27 cellular contexts compared by ENCODE assay signal in the genomic region with DNA sequence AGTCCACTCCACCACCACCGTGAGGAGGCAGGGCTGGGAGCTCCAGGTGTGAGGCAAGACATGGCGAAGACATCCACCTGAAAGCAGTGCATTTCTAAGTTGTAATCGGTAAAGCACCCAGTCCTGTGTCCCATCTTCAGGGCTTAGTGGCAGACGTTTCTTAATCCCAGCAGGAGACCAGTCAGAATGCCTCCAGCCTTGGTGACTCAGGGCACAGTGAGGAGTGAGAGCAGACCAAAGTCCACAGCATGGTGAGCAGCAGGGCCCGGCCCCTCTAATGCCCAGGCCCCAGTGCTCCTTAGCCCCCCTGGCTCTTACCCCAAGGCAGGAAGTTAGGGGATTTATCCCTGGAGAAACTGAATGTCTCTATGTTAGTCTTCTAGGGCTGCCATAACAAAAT.
DNase-seq lines count a peak whose midpoint lies in the region; ATAC-seq, FAIRE-seq and TF ChIP-seq lines count a peak whose summit lies in the region.
"Had no signal": no experiment of that assay in that cellular context is flagged by ENCODE, and none has a peak within 500 bp of the region (broad histone marks: within the 10 kb centered on the region; RNA-seq: fewer than 3 reads in every experiment).

No MANE protein-coding gene starts in this region.

- H3K79me2 ChIP-seq in GM23248 (ENCODE audit: insufficient read depth) (no peaks in the 10 kb centered on the region), OCI-LY7 (ENCODE audit: insufficient read depth, low read depth, low read length) (no peaks in the 10 kb centered on the region)

- H4K20me1 ChIP-seq in GM23248 (ENCODE audit: insufficient read depth) (no peaks in the 10 kb centered on the region), OCI-LY7 (ENCODE audit: insufficient read depth, low read length) (no peaks in the 10 kb centered on the region)

- no peaks in the 10 kb centered on the region for H3K9me3 ChIP-seq in A549
- H3K9me3 ChIP-seq in GM23248 (ENCODE audit: low read depth), result no peaks in the 10 kb centered on the region
- no peaks in the 10 kb centered on the region for H3K9me3 ChIP-seq in SK-N-MC (ENCODE audit: low read depth, low read length)
- no peaks in the 10 kb centered on the region for H3K9me3 ChIP-seq in OCI-LY7 (ENCODE audit: low read length)
- H3K9me3 ChIP-seq: ascending aorta, neutrophil, SJCRH30, stomach, upper lobe of right lung had no signal

- H3K9me3 Mint-ChIP-seq in stimulated activated effector memory CD8-positive, alpha-beta T cell treated with anti-CD3 and anti-CD28 coated beads, Interleukin-12 subunit alpha, Interleukin-12 subunit beta, amount 100 ng/mL, for 72 hours, result no peaks in the 10 kb centered on the region
- H3K9me3 Mint-ChIP-seq: CD8-positive, alpha-beta memory T cell; H9 had no signal

- ATAC-seq in A549 (peak; percentile 83 to 90), HG02840 (IDR thresholded peaks at IDR 0.05; ENCODE audit: low FRiP score, unreplicated experiment) (no peak)
- ATAC-seq in stimulated activated effector memory CD8-positive, alpha-beta T cell treated with anti-CD3 and anti-CD28 coated beads, Interleukin-12 subunit alpha, Interleukin-12 subunit beta, amount 100 ng/mL, for 72 hours, result no peak
- ATAC-seq: activated CD4-positive, alpha-beta T cell treated with anti-CD3 and anti-CD28 coated beads for 36 hours; heart right ventricle; K562; right cardiac atrium; upper lobe of right lung had no signal

- H3K36me3 ChIP-seq in GM23248 (ENCODE audit: low read depth) (no peaks in the 10 kb centered on the region), SK-N-MC (ENCODE audit: insufficient read depth, low read length) (no peaks in the 10 kb centered on the region), OCI-LY7 (ENCODE audit: insufficient read depth, low read length) (no peaks in the 10 kb centered on the region)
- H3K36me3 ChIP-seq: ascending aorta, heart right ventricle, neutrophil, SJCRH30, stomach, upper lobe of right lung had no signal

- no peaks in the 10 kb centered on the region for H3K36me3 Mint-ChIP-seq in stimulated activated effector memory CD8-positive, alpha-beta T cell treated with anti-CD3 and anti-CD28 coated beads, Interleukin-12 subunit alpha, Interleukin-12 subunit beta, amount 100 ng/mL, for 72 hours
- H3K36me3 Mint-ChIP-seq: CD8-positive, alpha-beta memory T cell had no signal

- H3K4me1 ChIP-seq in A549 (peaks cover 56% of the 10 kb centered on the region), GM23248 (ENCODE audit: insufficient read depth) (peaks cover 37% of the 10 kb centered on the region), OCI-LY7 (ENCODE audit: insufficient read depth, low read length, poor library complexity, severe bottlenecking) (peaks cover 7% of the 10 kb centered on the region)
- H3K4me1 ChIP-seq: ascending aorta, upper lobe of right lung had no signal

- H3K27ac ChIP-seq in A549, result peak overlapping the region; percentile 75 to 82
- no peak overlapping the region for H3K27ac ChIP-seq in GM23248
- H3K27ac ChIP-seq in SK-N-MC, result peak overlapping the region; percentile 69
- no peak overlapping the region for H3K27ac ChIP-seq in OCI-LY7 (ENCODE audit: low read depth, low read length, poor library complexity, severe bottlenecking)
- H3K27ac ChIP-seq in RWPE1, result no peak overlapping the region
- H3K27ac ChIP-seq: ascending aorta, heart right ventricle, neutrophil, SJCRH30, upper lobe of right lung had no signal

- H3K4me3 Mint-ChIP-seq in stimulated activated effector memory CD8-positive, alpha-beta T cell treated with anti-CD3 and anti-CD28 coated beads, Interleukin-12 subunit alpha, Interleukin-12 subunit beta, amount 100 ng/mL, for 72 hours, result no peak overlapping the region
- H3K4me3 Mint-ChIP-seq: activated CD4-positive, alpha-beta T cell treated with anti-CD3 and anti-CD28 coated beads for 36 hours; CD8-positive, alpha-beta memory T cell; H9 had no signal

- peak in 1 of 2 experiments; percentile 47; a peak in 1 of 5 replicates for TF ChIP-seq EP300 in A549 (IDR thresholded peaks at IDR 0.05)

- peaks cover 25% of the 10 kb centered on the region for H3F3A ChIP-seq in GM23248 (ENCODE audit: insufficient read depth)

- intact Hi-C loops in OCI-LY7 (cut with micrococcal nuclease; ENCODE audit: unreplicated experiment), result no loop called here

- H3K4me3 ChIP-seq in A549 (no peak overlapping the region), GM23248 (no peak overlapping the region), SK-N-MC (no peak overlapping the region), OCI-LY7 (ENCODE audit: low read depth, low read length, poor library complexity, severe bottlenecking) (no peak overlapping the region)
- H3K4me3 ChIP-seq: ascending aorta, heart right ventricle, K562, SJCRH30, stomach, upper lobe of right lung had no signal

- BruUV-seq in OCI-LY7 (replicated peaks; lab: Mats Ljungman, UMichigan), result no TSS peak

- no peak for TF ChIP-seq POLR2A in A549 (IDR thresholded peaks at IDR 0.05; ENCODE audit: low read length)

- no peak for FAIRE-seq in A549 (lab: Jason Lieb, UNC)
- FAIRE-seq: colon, endometrium, GM19239, K562 had no signal

- DNase-seq in A549 (ENCODE audit: low read depth in 1 of 2, low spot score in 1 of 2), result peak; percentile 78 to 85
- DNase-seq in GM23248, result peak; percentile 80
- DNase-seq in SK-N-MC (ENCODE audit: low read depth, low spot score), result no peak
- peak; percentile 72 for DNase-seq in islet precursor cell
- no peak for DNase-seq in OCI-LY7 (ENCODE audit: low spot score)
- DNase-seq in stimulated activated effector memory CD8-positive, alpha-beta T cell treated with anti-CD3 and anti-CD28 coated beads, Interleukin-12 subunit alpha, Interleukin-12 subunit beta, amount 100 ng/mL, for 72 hours (ENCODE audit: low spot score in 2 of 2), result no peak
- DNase-seq in RWPE1 (ENCODE audit: low spot score), result no peak
- DNase-seq: activated CD4-positive, alpha-beta T cell treated with anti-CD3 and anti-CD28 coated beads for 36 hours; activated gamma-delta T cell treated with Interleukin-2 at 50 U/mL for 16 hours; CD8-positive, alpha-beta memory T cell; DND-41; H9; heart right ventricle; kidney glomerular epithelial cell; NCI-H1048; right cardiac atrium; SJCRH30; stimulated activated CD4-positive, alpha-beta T cell treated with anti-CD3 and anti-CD28 coated beads, Interleukin-2, amount 100 ng/mL, for 24 hours; stomach; upper lobe of right lung had no signal

- H3K27ac Mint-ChIP-seq in stimulated activated effector memory CD8-positive, alpha-beta T cell treated with anti-CD3 and anti-CD28 coated beads, Interleukin-12 subunit alpha, Interleukin-12 subunit beta, amount 100 ng/mL, for 72 hours, result no peak overlapping the region
- H3K27ac Mint-ChIP-seq: activated CD4-positive, alpha-beta T cell treated with anti-CD3 and anti-CD28 coated beads for 36 hours; H9 had no signal

- H3K9ac ChIP-seq in GM23248, result no peak overlapping the region
- no peak overlapping the region for H3K9ac ChIP-seq in SK-N-MC (ENCODE audit: insufficient read length)

- 13% methylated on average over 5 of the region's 5 CpGs for WGBS in A549 (ENCODE audit: missing lambda C conversion rate)
- WGBS in GM23248 (ENCODE audit: low coverage in 1 of 2, low lambda C conversion rate in 2 of 2, missing lambda C conversion rate in 2 of 2), 2 experiments, result 49 to 55% methylated on average over 5 of the region's 5 CpGs

- H2AFZ ChIP-seq in GM23248 (peak overlapping the region; percentile 65), OCI-LY7 (ENCODE audit: low read length) (no peak overlapping the region)

- H3K9me2 ChIP-seq in GM23248 (ENCODE audit: insufficient read depth) (no peaks in the 10 kb centered on the region), OCI-LY7 (ENCODE audit: insufficient read depth, low read length) (no peaks in the 10 kb centered on the region)

- H3K4me1 Mint-ChIP-seq in stimulated activated effector memory CD8-positive, alpha-beta T cell treated with anti-CD3 and anti-CD28 coated beads, Interleukin-12 subunit alpha, Interleukin-12 subunit beta, amount 100 ng/mL, for 72 hours, result no peaks in the 10 kb centered on the region
- H3K4me1 Mint-ChIP-seq: activated CD4-positive, alpha-beta T cell treated with anti-CD3 and anti-CD28 coated beads for 36 hours; CD8-positive, alpha-beta memory T cell; H9 had no signal

- H3K27me3 ChIP-seq in GM23248 (replicated peaks; ENCODE audit: insufficient read depth), result no peaks in the 10 kb centered on the region
- H3K27me3 ChIP-seq: ascending aorta, heart right ventricle, neutrophil, SJCRH30, stomach had no signal

- POLR2A ChIA-PET in A549 (lab: Yijun Ruan, JAX) (no interaction called here), OCI-LY7 (lab: Charles Lee) (no interaction called here), RWPE1 (lab: Yijun Ruan, JAX; ENCODE audit: low non-redundant PET) (no interaction called here)

- H3K4me2 ChIP-seq in A549 (peak overlapping the region; percentile 68), GM23248 (ENCODE audit: unreplicated experiment) (no peak overlapping the region), OCI-LY7 (ENCODE audit: low read length) (no peak overlapping the region)

- CTCF ChIA-PET in A549 (lab: Yijun Ruan, JAX), result interaction anchor here (0.6 to 4.4 kb wide), 4 partner anchors 9 to 52 kb away, joined by 3 to 22 read pairs (median 3); no protein-coding TSS in a partner anchor
- CTCF ChIA-PET in OCI-LY7 (lab: Charles Lee; ENCODE audit: unreplicated experiment), result no interaction called here
- CTCF ChIA-PET in RWPE1 (lab: Yijun Ruan, JAX), result no interaction called here

- TF ChIP-seq CTCF in A549 (IDR thresholded peaks at IDR 0.05), result no peak
- no peak for TF ChIP-seq CTCF in OCI-LY7 (conservative IDR thresholded peaks at IDR 0.05; ENCODE audit: low read length)
- TF ChIP-seq CTCF in RWPE1 (conservative IDR thresholded peaks at IDR 0.05; ENCODE audit: low read depth), result no peak

- in situ Hi-C loops in GM23248 (cut with MboI), result no loop called here

- peak in 1 of 2 experiments; percentile 26; a peak in 1 of 5 replicates for TF ChIP-seq RAD21 in A549 (conservative IDR thresholded peaks at IDR 0.05 in 1 of 2, IDR thresholded peaks at IDR 0.05 in 1 of 2)

TF ChIP-seq in A549, 52 proteins besides CTCF, POLR2A, EP300 and RAD21 (continues in another document):
- TF ChIP-seq CBX2 (IDR thresholded peaks at IDR 0.05; ENCODE audit: borderline replicate concordance, low read depth) (no peak), NPAS2 (CRISPR knock-in tag; IDR thresholded peaks at IDR 0.05; ENCODE audit: borderline replicate concordance) (no peak), CBX8 (IDR thresholded peaks at IDR 0.05) (no peak), SMC3 (IDR thresholded peaks at IDR 0.05) (no peak), EHF (CRISPR knock-in tag; IDR thresholded peaks at IDR 0.05) (no peak), CHD2 (IDR thresholded peaks at IDR 0.05; ENCODE audit: low read length, partially characterized antibody) (no peak), HOXA7 (CRISPR knock-in tag; IDR thresholded peaks at IDR 0.05) (no peak)
- TF ChIP-seq, protein P1, sequence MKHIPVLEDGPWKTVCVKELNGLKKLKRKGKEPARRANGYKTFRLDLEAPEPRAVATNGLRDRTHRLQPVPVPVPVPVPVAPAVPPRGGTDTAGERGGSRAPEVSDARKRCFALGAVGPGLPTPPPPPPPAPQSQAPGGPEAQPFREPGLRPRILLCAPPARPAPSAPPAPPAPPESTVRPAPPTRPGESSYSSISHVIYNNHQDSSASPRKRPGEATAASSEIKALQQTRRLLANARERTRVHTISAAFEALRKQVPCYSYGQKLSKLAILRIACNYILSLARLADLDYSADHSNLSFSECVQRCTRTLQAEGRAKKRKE (CRISPR knock-in tag; IDR thresholded peaks at IDR 0.05; ENCODE audit: low read depth), result no peak

Comparison
In these comparisons a context has a peak if more than half of its experiments do, and no peak if none do; other contexts are left out.
1. ATAC-seq: peak in A549 (2 of 2); none in HG02840 (single experiment) and stimulated activated effector memory CD8-positive, alpha-beta T cell treated with anti-CD3 and anti-CD28 coated beads, Interleukin-12 subunit alpha, Interleukin-12 subunit beta, amount 100 ng/mL, for 72 hours (single experiment).
2. DNase-seq: peak in A549 (2 of 2), GM23248 (single experiment) and islet precursor cell (single experiment); none in SK-N-MC (single experiment), OCI-LY7 (single experiment), stimulated activated effector memory CD8-positive, alpha-beta T cell treated with anti-CD3 and anti-CD28 coated beads, Interleukin-12 subunit alpha, Interleukin-12 subunit beta, amount 100 ng/mL, for 72 hours (0 of 2) and RWPE1 (single experiment).
3. H3K27ac ChIP-seq: peak in A549 (2 of 2) and SK-N-MC (single experiment); none in GM23248 (single experiment), OCI-LY7 (single experiment) and RWPE1 (single experiment).